Comparison of ENCODE assay signal across 16 cellular contexts in genomic region chr12:1469063-1469462, GRCh38.
"Had no signal": no experiment of that assay in that cellular context is flagged by ENCODE, and none has a peak within 500 bp of the region (broad histone marks: within the 10 kb centered on the region; RNA-seq: fewer than 3 reads in every experiment).

No MANE protein-coding gene starts in this region.

- H3K27ac Mint-ChIP-seq: activated T-cell treated with anti-CD3 and anti-CD28 coated beads, Interleukin-2, amount 50 U/mL, for 24 hours had no signal

- DNase-seq: activated CD4-positive, alpha-beta T cell treated with anti-CD3 and anti-CD28 coated beads, Interleukin-2, amount 50 U/mL, for 4 hours; activated CD4-positive, CD25-positive, alpha-beta regulatory T cell treated with anti-CD3 and anti-CD28 coated beads, Interleukin-2, amount 50 U/mL, for 72 hours; activated effector memory CD4-positive, alpha-beta T cell treated with Interleukin-2 at 50 U/mL for 16 hours; activated T-cell treated with anti-CD3 and anti-CD28 coated beads, Interleukin-2, amount 50 U/mL, for 24 hours; amniotic stem cell; dorsolateral prefrontal cortex; foreskin fibroblast; glutamatergic neuron; mesendoderm; small intestine had no signal

- H3K36me3 Mint-ChIP-seq: activated naive CD4-positive, alpha-beta T cell treated with anti-CD3 and anti-CD28 coated beads, Interleukin-2, amount 50 U/mL, for 72 hours had no signal

- H3K4me3 Mint-ChIP-seq: activated T-cell treated with anti-CD3 and anti-CD28 coated beads, Interleukin-2, amount 50 U/mL, for 24 hours; brain; neural crest cell had no signal

- ATAC-seq: activated naive CD4-positive, alpha-beta T cell treated with anti-CD3 and anti-CD28 coated beads, Interleukin-2, amount 50 U/mL, for 72 hours; left lobe of liver had no signal

- H3K27me3 ChIP-seq: dorsolateral prefrontal cortex, esophagus muscularis mucosa had no signal

- H3K27me3 Mint-ChIP-seq: activated T-cell treated with anti-CD3 and anti-CD28 coated beads, Interleukin-2, amount 50 U/mL, for 24 hours had no signal

- H2AFZ ChIP-seq: parathyroid adenoma had no signal

- H3K4me3 ChIP-seq: dorsolateral prefrontal cortex, esophagus muscularis mucosa had no signal

- H3K4me1 ChIP-seq: parathyroid adenoma had no signal

- H3K79me2 ChIP-seq: parathyroid adenoma had no signal

- H3K9me3 Mint-ChIP-seq: activated naive CD4-positive, alpha-beta T cell treated with anti-CD3 and anti-CD28 coated beads, Interleukin-2, amount 50 U/mL, for 72 hours; activated T-cell treated with anti-CD3 and anti-CD28 coated beads, Interleukin-2, amount 50 U/mL, for 24 hours; brain; neural crest cell had no signal

- H3K27ac ChIP-seq: dorsolateral prefrontal cortex, esophagus muscularis mucosa, parathyroid adenoma had no signal
